In the genomic region with DNA sequence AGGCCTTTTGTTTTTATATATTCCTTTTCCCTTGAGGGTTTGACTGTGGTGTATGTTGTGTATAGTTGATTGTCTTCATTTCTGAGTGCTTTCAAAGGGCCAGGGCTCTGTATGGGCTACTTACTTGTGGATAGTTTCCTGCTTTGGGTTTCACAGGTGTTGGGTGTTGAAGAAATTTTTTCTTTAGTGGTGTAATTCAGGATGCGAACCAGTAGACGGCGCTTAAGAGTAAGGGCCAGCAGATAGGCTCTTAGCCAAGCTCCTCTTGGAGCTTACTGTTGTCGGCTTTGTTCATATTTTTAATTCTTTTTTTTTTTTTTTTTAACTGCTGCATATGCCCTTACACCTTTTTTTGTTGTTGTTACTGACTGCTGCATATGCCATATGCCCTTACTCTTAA, we compare ENCODE assay signal across 9 cellular contexts.
DNase-seq lines count a peak whose midpoint lies in the region; ATAC-seq, FAIRE-seq and TF ChIP-seq lines count a peak whose summit lies in the region.
"Had no signal": no experiment of that assay in that cellular context is flagged by ENCODE, and none has a peak within 500 bp of the region (broad histone marks: within the 10 kb centered on the region; RNA-seq: fewer than 3 reads in every experiment).

No MANE protein-coding gene starts in this region.

- H2AFZ ChIP-seq in keratinocyte (ENCODE audit: control insufficient read depth, low read length): no peak overlapping the region

- peak; percentile 9 for FAIRE-seq in keratinocyte (lab: Jason Lieb, UNC)

- no peak overlapping the region for H3K4me2 ChIP-seq in keratinocyte (ENCODE audit: control insufficient read depth, extremely low read depth, insufficient read depth, low read depth, low read length)

- H3K27ac Mint-ChIP-seq in activated CD4-positive, alpha-beta T cell treated with anti-CD3 and anti-CD28 coated beads, Interleukin-2, amount 10 ng/mL, durations not matched to agents 24 days and 14 days: no peak overlapping the region
- H3K27ac Mint-ChIP-seq: naive B cell had no signal

- H3K9me1 ChIP-seq in keratinocyte (ENCODE audit: control insufficient read depth, extremely low read depth, insufficient read depth, low read length): no peaks in the 10 kb centered on the region

- H3K9me3 ChIP-seq in keratinocyte (ENCODE audit: control insufficient read depth, low read depth, low read length): no peaks in the 10 kb centered on the region

- ATAC-seq in HG02623 (IDR thresholded peaks at IDR 0.05; ENCODE audit: unreplicated experiment): peak; percentile 83

- in situ Hi-C loops in SK-MEL-5 (cut with HindIII; ENCODE audit: low pct_unique_long_range_greater_than_20kb, low sequenced_read_pairs): no loop called here

- H3K36me3 Mint-ChIP-seq in activated CD4-positive, alpha-beta T cell treated with anti-CD3 and anti-CD28 coated beads, Interleukin-2, amount 10 ng/mL, durations not matched to agents 24 days and 14 days (ENCODE audit: low read depth): no peaks in the 10 kb centered on the region

- dilution Hi-C loops in keratinocyte (cut with MboI; ENCODE audit: extremely low pct_ligation_motif_present, low sequenced_read_pairs): no loop called here

- no peak overlapping the region for H3K27ac ChIP-seq in keratinocyte (ENCODE audit: control insufficient read depth, insufficient read depth, low read length)

- no peaks in the 10 kb centered on the region for H3K4me1 Mint-ChIP-seq in activated CD4-positive, alpha-beta T cell treated with anti-CD3 and anti-CD28 coated beads, Interleukin-2, amount 10 ng/mL, durations not matched to agents 24 days and 14 days
- H3K4me1 Mint-ChIP-seq: naive B cell had no signal

- H3K36me3 ChIP-seq in keratinocyte (ENCODE audit: control insufficient read depth in 2 of 2, extremely low read depth in 1 of 2, insufficient read depth in 2 of 2, low read length in 2 of 2): no peaks in the 10 kb centered on the region

- no peaks in the 10 kb centered on the region for H3K79me2 ChIP-seq in keratinocyte (ENCODE audit: control insufficient read depth, insufficient read depth, low read length)

- no peaks in the 10 kb centered on the region for H3K27me3 Mint-ChIP-seq in activated CD4-positive, alpha-beta T cell treated with anti-CD3 and anti-CD28 coated beads, Interleukin-2, amount 10 ng/mL, durations not matched to agents 24 days and 14 days

- no peaks in the 10 kb centered on the region for H3K4me1 ChIP-seq in keratinocyte (ENCODE audit: control insufficient read depth, extremely low read depth, insufficient read depth, low read length)

- peaks cover 3% of the 10 kb centered on the region for H3K9me3 Mint-ChIP-seq in activated CD4-positive, alpha-beta T cell treated with anti-CD3 and anti-CD28 coated beads, Interleukin-2, amount 10 ng/mL, durations not matched to agents 24 days and 14 days

- intact Hi-C loops in activated CD4-positive, alpha-beta T cell treated with anti-CD3 and anti-CD28 coated beads, Interleukin-2, amount 10 ng/mL, durations not matched to agents 24 days and 14 days (cut with micrococcal nuclease): no loop called here

- no peak overlapping the region for H3K4me3 Mint-ChIP-seq in activated CD4-positive, alpha-beta T cell treated with anti-CD3 and anti-CD28 coated beads, Interleukin-2, amount 10 ng/mL, durations not matched to agents 24 days and 14 days
- H3K4me3 Mint-ChIP-seq: naive B cell had no signal

- H4K20me1 ChIP-seq in keratinocyte (ENCODE audit: control insufficient read depth, extremely low read depth, insufficient read depth, low read length): no peaks in the 10 kb centered on the region

- DNase-seq in GDM1 (lab: John Stamatoyannopoulos, UW) (peak; percentile 6), SK-MEL-5 (ENCODE audit: low read depth, low spot score) (peak; percentile 57), keratinocyte (ENCODE audit: low read depth, low spot score) (peak; percentile 9), T-helper 1 cell (no peak), NCI-H510A (lab: John Stamatoyannopoulos, UW) (no peak)
- DNase-seq in activated T-cell treated with anti-CD3 and anti-CD28 coated beads, Interleukin-2, amount 50 U/mL, for 48 hours: no peak
- DNase-seq in activated CD4-positive, alpha-beta T cell treated with anti-CD3 and anti-CD28 coated beads, Interleukin-2, amount 10 ng/mL, durations not matched to agents 24 days and 14 days: no peak
- DNase-seq: naive B cell had no signal

- no peaks in the 10 kb centered on the region for H3K27me3 ChIP-seq in keratinocyte (ENCODE audit: control insufficient read depth, extremely low read depth, insufficient read depth, low read length)

- H3K9ac ChIP-seq in keratinocyte (ENCODE audit: control insufficient read depth, extremely low read depth, insufficient read depth, low read length): no peak overlapping the region

- H3K4me3 ChIP-seq in keratinocyte (ENCODE audit: control insufficient read depth in 2 of 3, extremely low read depth in 1 of 3, insufficient read depth in 2 of 3, low read depth in 1 of 3, low read length in 3 of 3): no peak overlapping the region

- peak; percentile 52 to 91 (median 55) for TF ChIP-seq CTCF in keratinocyte (optimal IDR thresholded peaks at IDR 0.05 in 1 of 3, IDR thresholded peaks at IDR 0.05 in 1 of 3, conservative IDR thresholded peaks at IDR 0.05 in 1 of 3; ENCODE audit: extremely low read depth in 1 of 3, insufficient read depth in 2 of 3, low read length in 3 of 3)

Comparison
In these comparisons a context has a peak if more than half of its experiments do, and no peak if none do; other contexts are left out.
1. DNase-seq: peak in GDM1 (single experiment), SK-MEL-5 (single experiment) and keratinocyte (single experiment); none in activated T-cell treated with anti-CD3 and anti-CD28 coated beads, Interleukin-2, amount 50 U/mL, for 48 hours (0 of 2), T-helper 1 cell (0 of 5), NCI-H510A (single experiment) and activated CD4-positive, alpha-beta T cell treated with anti-CD3 and anti-CD28 coated beads, Interleukin-2, amount 10 ng/mL, durations not matched to agents 24 days and 14 days (single experiment).